Comparison of ENCODE assay signal across 20 cellular contexts in genomic region chr2:191666241-191666640, GRCh38. TPM values are rescaled to one million over a fixed set of nuclear protein-coding genes. Genes with fewer than 3 reads are reported as not detected.
DNase-seq lines count a peak whose midpoint lies in the region; ATAC-seq and TF ChIP-seq lines count a peak whose summit lies in the region.
"Had no signal": no experiment of that assay in that cellular context is flagged by ENCODE, and none has a peak within 500 bp of the region (broad histone marks: within the 10 kb centered on the region; RNA-seq: fewer than 3 reads in every experiment).

No MANE protein-coding gene starts in this region.

- peak overlapping the region; percentile 86 for H3K4me2 ChIP-seq in KMS-11
- H3K4me2 ChIP-seq: BLaER1 had no signal

- H3K27me3 ChIP-seq in KMS-11 (ENCODE audit: insufficient read depth, low read depth): no peaks in the 10 kb centered on the region
- H3K27me3 ChIP-seq: BLaER1, transverse colon had no signal

- in situ Hi-C loops in astrocyte of the spinal cord (cut with HindIII; ENCODE audit: low sequenced_read_pairs): no loop called here

- H3K36me3 ChIP-seq in KMS-11 (ENCODE audit: insufficient read depth): no peaks in the 10 kb centered on the region
- H3K36me3 ChIP-seq: BLaER1, esophagus muscularis mucosa, heart left ventricle, lower lobe of right lung, transverse colon had no signal

- no peaks in the 10 kb centered on the region for H3K79me2 ChIP-seq in KMS-11 (ENCODE audit: insufficient read depth, low read depth)

- no peak for TF ChIP-seq CTCF in KMS-11 (conservative IDR thresholded peaks at IDR 0.05; ENCODE audit: low read depth, low read length)
- no peak for TF ChIP-seq CTCF in astrocyte of the spinal cord (IDR thresholded peaks at IDR 0.05; ENCODE audit: low read depth, low read length)

- H3K4me3 ChIP-seq in KMS-11 (IDR thresholded peaks at IDR 0.05; ENCODE audit: insufficient read depth, low read depth, low read length) (peak overlapping the region; percentile 52), astrocyte of the spinal cord (ENCODE audit: low read depth, low read length) (no peak overlapping the region)
- H3K4me3 ChIP-seq: BLaER1, esophagus muscularis mucosa, heart left ventricle, lower lobe of right lung, skin epidermis, transverse colon had no signal

- peaks cover 40% of the 10 kb centered on the region for H3K4me1 ChIP-seq in KMS-11 (ENCODE audit: low read depth, poor library complexity, severe bottlenecking)
- H3K4me1 ChIP-seq: BLaER1, esophagus muscularis mucosa, lower lobe of right lung, transverse colon had no signal

- no peak overlapping the region for H3K9ac ChIP-seq in KMS-11
- H3K9ac ChIP-seq: BLaER1 had no signal

- peak overlapping the region; percentile 8 for H3K27ac ChIP-seq in KMS-11
- H3K27ac ChIP-seq: BLaER1, esophagus muscularis mucosa, lower lobe of right lung, transverse colon had no signal

- H2AFZ ChIP-seq in KMS-11 (ENCODE audit: low read depth): peak overlapping the region; percentile 50; the same call in 1 of the 2 replicates

- peak; percentile 5 for ATAC-seq in GM19455 (IDR thresholded peaks at IDR 0.05; ENCODE audit: unreplicated experiment)
- ATAC-seq: heart left ventricle had no signal

- peak; percentile 61 for DNase-seq in astrocyte of the spinal cord (ENCODE audit: low read depth, low spot score)
- DNase-seq in renal cortical epithelial cell (ENCODE audit: low read depth): peak; percentile 74
- no peak for DNase-seq in NCI-H82 (lab: John Stamatoyannopoulos, UW)
- DNase-seq in activated naive CD4-positive, alpha-beta T cell treated with anti-CD3 and anti-CD28 coated beads, Interleukin-2, amount 50 U/mL, for 16 hours: no peak
- DNase-seq in hippocampal formation (lab: John Stamatoyannopoulos, UW): no peak
- DNase-seq: activated CD4-positive, alpha-beta memory T cell treated with anti-CD3 and anti-CD28 coated beads, Interleukin-2, amount 10 ng/mL, durations not matched to agents 7 days and 5 days; activated T-cell treated with anti-CD3 and anti-CD28 coated beads, Interleukin-2, amount 50 U/mL, for 4 hours; DMS79; heart left ventricle; lower lobe of right lung; naive B cell; NCI-H1417; NCI-H2171 treated with DMSO at 0.1 percent for 48 hours; SW 1271; transverse colon had no signal

- no peaks in the 10 kb centered on the region for H4K20me1 ChIP-seq in KMS-11 (ENCODE audit: insufficient read depth)
- H4K20me1 ChIP-seq: BLaER1 had no signal

RNA-seq across cellular contexts. Expression of gene NABP1, which starts 11.7 kb away (rescaled TPM):
- 123 and 179 TPM in 2 replicates for total RNA-seq in renal cortical epithelial cell

Comparison
In these comparisons a context has a peak if more than half of its experiments do, and no peak if none do; other contexts are left out.
1. DNase-seq: peak in astrocyte of the spinal cord (single experiment) and renal cortical epithelial cell (single experiment); none in NCI-H82 (single experiment), activated naive CD4-positive, alpha-beta T cell treated with anti-CD3 and anti-CD28 coated beads, Interleukin-2, amount 50 U/mL, for 16 hours (single experiment) and hippocampal formation (0 of 2).